In the genomic region with DNA sequence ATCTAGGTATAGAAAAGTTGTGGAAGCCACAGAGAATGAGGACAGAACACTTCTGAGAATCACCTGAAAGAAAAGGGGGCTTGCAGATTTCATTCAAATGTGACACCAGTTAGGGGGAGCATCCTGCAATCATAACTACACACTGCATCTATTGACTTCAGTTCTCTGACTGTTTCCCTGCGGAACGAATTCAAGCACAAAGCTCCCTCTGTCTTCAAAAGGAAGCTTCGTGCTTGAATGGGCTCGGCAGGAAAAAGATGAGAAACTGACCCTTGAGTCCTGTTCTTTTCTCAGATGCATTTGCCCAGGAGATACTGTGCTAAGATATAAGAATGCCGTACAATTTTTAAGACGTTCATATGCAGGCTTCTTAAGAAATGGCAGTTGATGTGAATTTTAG, we compare ENCODE assay signal across 16 cellular contexts.
"Had no signal": no experiment of that assay in that cellular context is flagged by ENCODE, and none has a peak within 500 bp of the region (broad histone marks: within the 10 kb centered on the region; RNA-seq: fewer than 3 reads in every experiment).

No MANE protein-coding gene starts in this region.

- H3K4me3 ChIP-seq: cardiac muscle cell, esophagus muscularis mucosa, psoas muscle, right lobe of liver, testis, upper lobe of right lung had no signal

- H3K36me3 ChIP-seq: cardiac muscle cell, esophagus muscularis mucosa, right lobe of liver, upper lobe of right lung had no signal

- H3K27ac ChIP-seq: cardiac muscle cell, esophagus muscularis mucosa, psoas muscle, right lobe of liver, testis, upper lobe of right lung had no signal

- H3K4me1 ChIP-seq: esophagus muscularis mucosa, psoas muscle, right lobe of liver, testis, upper lobe of right lung had no signal

- ATAC-seq: activated naive CD8-positive, alpha-beta T cell treated with anti-CD3 and anti-CD28 coated beads, Interleukin-2, amount 50 U/mL, for 24 hours; activated T-helper 17 cell treated with anti-CD3 and anti-CD28 coated beads, Interleukin-2, amount 50 U/mL, for 72 hours; left cardiac atrium; natural killer cell treated with Interleukin-12 subunit alpha and Interleukin-12 subunit beta and Interleukin-15 and Interleukin-18, amount 100 ng/mL, for 72 hours; psoas muscle; right lobe of liver; stimulated activated naive CD8-positive, alpha-beta T cell treated with anti-CD3 and anti-CD28 coated beads, Interleukin-15, amount 100 ng/mL, for 72 hours; upper lobe of right lung had no signal

- H3K27me3 ChIP-seq: cardiac muscle cell, esophagus muscularis mucosa, right lobe of liver, testis, upper lobe of right lung had no signal

- H3K9me3 ChIP-seq: esophagus muscularis mucosa, psoas muscle, right lobe of liver, testis, upper lobe of right lung had no signal

- DNase-seq: activated CD4-positive, alpha-beta T cell treated with anti-CD3 and anti-CD28 coated beads for 1 hour; activated CD4-positive, alpha-beta T cell treated with anti-CD3 and anti-CD28 coated beads, Interleukin-2, amount 50 U/mL, for 48 hours; activated naive CD4-positive, alpha-beta T cell treated with Interleukin-2 at 50 U/mL for 16 hours; activated naive CD8-positive, alpha-beta T cell treated with anti-CD3 and anti-CD28 coated beads, Interleukin-2, amount 50 U/mL, for 24 hours; left cardiac atrium; psoas muscle; right lobe of liver; stimulated activated naive CD8-positive, alpha-beta T cell treated with anti-CD3 and anti-CD28 coated beads, Interleukin-15, amount 100 ng/mL, for 72 hours; SW 1271; T-helper 9 cell; testis; upper lobe of right lung had no signal
